In the genomic region with DNA sequence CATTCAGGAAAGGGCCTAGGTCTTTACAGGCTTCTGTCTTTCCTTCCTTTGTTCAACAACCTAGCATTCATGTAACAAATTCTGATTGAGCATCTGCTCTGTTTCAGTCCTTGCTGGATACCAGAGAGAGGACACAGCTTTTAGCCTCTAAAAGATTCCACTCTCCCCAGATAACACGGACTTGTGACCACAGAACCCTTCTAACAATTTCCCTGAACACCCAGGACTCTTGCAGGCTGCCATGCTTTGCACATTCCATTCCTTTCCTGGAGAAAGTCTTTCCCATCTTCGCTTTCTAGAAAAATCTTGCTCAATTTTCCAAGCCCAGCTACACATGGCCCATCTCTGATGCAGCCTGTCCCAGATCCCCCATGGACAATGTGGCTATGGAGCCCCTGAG, we compare ENCODE assay signal across 22 cellular contexts.
"Had no signal": no experiment of that assay in that cellular context is flagged by ENCODE, and none has a peak within 500 bp of the region (broad histone marks: within the 10 kb centered on the region; RNA-seq: fewer than 3 reads in every experiment).

No MANE protein-coding gene starts in this region.

- H3K9me3 Mint-ChIP-seq: natural killer cell treated with Interleukin-12 subunit alpha and Interleukin-12 subunit beta and Interleukin-15 and Interleukin-18, amount 100 ng/mL, for 72 hours; stimulated activated effector memory CD8-positive, alpha-beta T cell treated with anti-CD3 and anti-CD28 coated beads, Interleukin-12 subunit alpha, Interleukin-12 subunit beta, amount 100 ng/mL, for 72 hours had no signal

- DNase-seq: dermis blood vessel endothelial cell; esophagus squamous epithelium; foreskin melanocyte; head of caudate nucleus; left colon; left ventricle myocardium superior; mesendoderm; occipital lobe; pancreas; right cardiac atrium; stimulated activated CD4-positive, alpha-beta T cell treated with anti-CD3 and anti-CD28 coated beads, Interleukin-4, amount 100 ng/mL, for 1 hour; stimulated activated CD8-positive, alpha-beta memory T cell treated with anti-CD3 and anti-CD28 coated beads, Interleukin-4, amount 100 ng/mL, for 48 hours; stimulated activated naive CD8-positive, alpha-beta T cell treated with anti-CD3 and anti-CD28 coated beads, Interleukin-15, Interleukin-2, amounts not matched to agents 100 U/mL and 50 U/mL, for 24 hours; thyroid gland; uterus had no signal

- H3K27me3 Mint-ChIP-seq: natural killer cell treated with Interleukin-12 subunit alpha and Interleukin-12 subunit beta and Interleukin-15 and Interleukin-18, amount 100 ng/mL, for 72 hours had no signal

- H3K36me3 Mint-ChIP-seq: natural killer cell treated with Interleukin-12 subunit alpha and Interleukin-12 subunit beta and Interleukin-15 and Interleukin-18, amount 100 ng/mL, for 72 hours; stimulated activated effector memory CD8-positive, alpha-beta T cell treated with anti-CD3 and anti-CD28 coated beads, Interleukin-12 subunit alpha, Interleukin-12 subunit beta, amount 100 ng/mL, for 72 hours; type B pancreatic cell had no signal

- H3K4me3 Mint-ChIP-seq: natural killer cell treated with Interleukin-12 subunit alpha and Interleukin-12 subunit beta and Interleukin-15 and Interleukin-18, amount 100 ng/mL, for 72 hours; stimulated activated effector memory CD8-positive, alpha-beta T cell treated with anti-CD3 and anti-CD28 coated beads, Interleukin-12 subunit alpha, Interleukin-12 subunit beta, amount 100 ng/mL, for 72 hours; type B pancreatic cell had no signal

- H3K27ac ChIP-seq: hepatocyte, pancreas, suprapubic skin, thyroid gland, uterus had no signal

- H3K9me3 ChIP-seq: esophagus squamous epithelium, pancreas, suprapubic skin, thyroid gland, uterus had no signal

- H2AFZ ChIP-seq: hepatocyte had no signal

- H3K27me3 ChIP-seq: esophagus squamous epithelium, hepatocyte, pancreas, suprapubic skin, thyroid gland, uterus had no signal

- H3K4me1 Mint-ChIP-seq: stimulated activated effector memory CD8-positive, alpha-beta T cell treated with anti-CD3 and anti-CD28 coated beads, Interleukin-12 subunit alpha, Interleukin-12 subunit beta, amount 100 ng/mL, for 72 hours had no signal

- H3K4me3 ChIP-seq: esophagus squamous epithelium, hepatocyte, lung, pancreas, suprapubic skin, thyroid gland, uterus had no signal

- H3K4me2 ChIP-seq: hepatocyte had no signal

- H3K4me1 ChIP-seq: uterus had no signal

- ATAC-seq: left colon; left ventricle myocardium superior; pancreas; right cardiac atrium; stimulated activated naive CD8-positive, alpha-beta T cell treated with anti-CD3 and anti-CD28 coated beads, Interleukin-15, Interleukin-2, amounts not matched to agents 100 U/mL and 50 U/mL, for 24 hours had no signal

- H3K36me3 ChIP-seq: esophagus squamous epithelium, pancreas, suprapubic skin, thyroid gland, uterus had no signal

- H3K27ac Mint-ChIP-seq: natural killer cell treated with Interleukin-12 subunit alpha and Interleukin-12 subunit beta and Interleukin-15 and Interleukin-18, amount 100 ng/mL, for 72 hours; progenitor cell of endocrine pancreas; stimulated activated effector memory CD8-positive, alpha-beta T cell treated with anti-CD3 and anti-CD28 coated beads, Interleukin-12 subunit alpha, Interleukin-12 subunit beta, amount 100 ng/mL, for 72 hours; type B pancreatic cell had no signal

- H3K79me2 ChIP-seq: hepatocyte had no signal
